In the genomic region with DNA sequence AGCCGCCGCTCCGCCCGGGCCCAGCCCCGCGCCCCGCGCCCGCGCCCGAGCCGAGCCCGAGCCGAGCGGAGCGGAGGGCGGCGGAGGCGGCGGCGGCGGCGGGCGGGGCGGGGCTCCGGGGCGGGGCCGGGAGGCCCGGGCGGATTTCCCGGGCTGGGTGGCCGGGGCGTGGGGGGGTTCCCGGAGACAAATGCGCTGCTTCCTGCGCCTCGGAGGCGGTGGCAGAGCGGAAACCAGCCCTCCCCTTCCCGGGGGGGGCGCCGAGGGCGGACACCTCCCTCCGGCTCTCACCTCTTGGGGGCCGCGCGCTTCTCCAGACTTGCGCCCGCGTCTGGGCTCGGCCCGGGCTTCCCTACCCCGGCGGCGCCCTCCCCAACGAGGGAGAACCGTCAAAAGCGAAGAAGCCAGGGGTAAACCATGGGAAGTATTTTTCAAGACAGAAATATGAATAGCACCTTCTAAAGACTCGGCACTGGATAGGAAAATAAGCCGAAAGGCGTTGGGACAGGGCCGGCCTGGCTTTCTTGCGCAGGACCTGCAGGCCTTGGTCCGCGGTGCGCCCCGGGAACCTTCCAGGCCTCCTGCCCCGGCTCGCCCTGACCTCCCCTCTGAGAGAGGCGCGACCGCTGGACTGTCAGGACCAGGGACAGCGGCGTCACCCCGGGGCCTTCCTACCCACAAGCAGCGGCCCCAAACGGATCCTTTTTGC, we compare ENCODE assay signal across 7 cellular contexts. TPM values are rescaled to one million over a fixed set of nuclear protein-coding genes. Genes with fewer than 3 reads are reported as not detected.
DNase-seq lines count a peak whose midpoint lies in the region; ATAC-seq and TF ChIP-seq lines count a peak whose summit lies in the region.

Gene MAPK11, minus strand, starts transcription at position 79 of the 709 bp plus-strand sequence. CDS start 88 bp downstream, outside the sequence.

- peak; percentile 70 to 78 for DNase-seq in activated CD4-positive, alpha-beta T cell treated with anti-CD3 and anti-CD28 coated beads for 4 hours
- DNase-seq in colonic mucosa: peak; percentile 73
- DNase-seq in left lung: peak in 1 of 2 donors; percentile 72
- DNase-seq in stimulated activated CD4-positive, alpha-beta T cell treated with anti-CD3 and anti-CD28 coated beads, Interleukin-2, amount 100 ng/mL, for 48 hours: peak; percentile 59 to 60

- H3K4me3 ChIP-seq in Loucy (ENCODE audit: low read length, poor library complexity, severe bottlenecking) (peak within 1 kb of the TSS; percentile 59), colonic mucosa (peak within 1 kb of the TSS; percentile 35), left lung (peak within 1 kb of the TSS; percentile 33 to 48)

- no peaks in the 10 kb centered on the region for H3F3A ChIP-seq in Loucy (ENCODE audit: low read depth)

- TF ChIP-seq CTCF in Loucy (conservative IDR thresholded peaks at IDR 0.05; ENCODE audit: low read length): no peak
- no peak for TF ChIP-seq CTCF in colonic mucosa (IDR thresholded peaks at IDR 0.05)
- no peak for TF ChIP-seq CTCF in left lung (IDR thresholded peaks at IDR 0.05)

- H2AFZ ChIP-seq in Loucy (ENCODE audit: low read length): no peak within 1 kb of the TSS

- no peaks in the 10 kb centered on the region; the same call in 1 of the 2 replicates for H3K9me3 ChIP-seq in Loucy (ENCODE audit: insufficient read depth, low read depth, low read length)
- H3K9me3 ChIP-seq in colonic mucosa: no peaks in the 10 kb centered on the region
- no peaks in the 10 kb centered on the region for H3K9me3 ChIP-seq in left lung

- no peaks in the 10 kb centered on the region for H3K36me3 ChIP-seq in Loucy (ENCODE audit: insufficient read depth, low read length)
- H3K36me3 ChIP-seq in colonic mucosa: peaks cover 4% of the 10 kb centered on the region
- H3K36me3 ChIP-seq in left lung: peaks cover 0 to 13% of the 10 kb centered on the region in 2 donors

- ATAC-seq in GM18502 (IDR thresholded peaks at IDR 0.05; ENCODE audit: poor library complexity, unreplicated experiment): peak; percentile 42
- peak; percentile 70 for ATAC-seq in left lung
- ATAC-seq in GM21423 (IDR thresholded peaks at IDR 0.05; ENCODE audit: unreplicated experiment): no peak

- H3K4me2 ChIP-seq in Loucy (ENCODE audit: low read depth, low read length, poor library complexity, severe bottlenecking): peak within 1 kb of the TSS; percentile 64

- intact Hi-C loops in colonic mucosa (cut with DNase I): no loop called here
- intact Hi-C loops in left lung (cut with DNase I): loop anchor here (10.0 kb wide), 1 partner anchor 54 kb away; the partner anchor contains the start of gene DENND6B (in 2 of the 2)

- no peaks in the 10 kb centered on the region for H3K79me2 ChIP-seq in Loucy (ENCODE audit: insufficient read depth, low read length)

- no peaks in the 10 kb centered on the region for H4K20me1 ChIP-seq in Loucy (ENCODE audit: insufficient read depth, low read length, poor library complexity, severe bottlenecking)

- H3K9me2 ChIP-seq in Loucy (replicated peaks; ENCODE audit: low read depth, low read length): no peaks in the 10 kb centered on the region

- H3K27me3 ChIP-seq in Loucy (ENCODE audit: insufficient read depth, low read length, poor library complexity, severe bottlenecking) (no peaks in the 10 kb centered on the region), colonic mucosa (peaks cover 29% of the 10 kb centered on the region), left lung (peaks cover 0 to 70% of the 10 kb centered on the region in 2 donors)

- H3K9ac ChIP-seq in Loucy (ENCODE audit: low read depth, low read length, poor library complexity, severe bottlenecking) (no peak within 1 kb of the TSS), colonic mucosa (ENCODE audit: low read depth in 2 of 2, low read length in 2 of 2) (peak within 1 kb of the TSS; percentile 34 to 50)

- no peak within 1 kb of the TSS for H3K27ac ChIP-seq in colonic mucosa
- peak within 1 kb of the TSS; percentile 19 to 64 for H3K27ac ChIP-seq in left lung

- H3K4me1 ChIP-seq in Loucy (ENCODE audit: insufficient read depth, low read length, poor library complexity, severe bottlenecking) (peaks cover 8% of the 10 kb centered on the region), colonic mucosa (peaks cover 16% of the 10 kb centered on the region), left lung (peaks cover 23 to 51% of the 10 kb centered on the region in 2 donors)

RNA-seq across cellular contexts. Expression of gene MAPK11, which starts in this region (rescaled TPM):
- total RNA-seq in colonic mucosa (1 to 10 TPM; 1.3 to 1.9 TPM), left lung (10 to 100 TPM; 10.3 to 15.1 TPM)
